22 cellular contexts compared by ENCODE assay signal in the genomic region with DNA sequence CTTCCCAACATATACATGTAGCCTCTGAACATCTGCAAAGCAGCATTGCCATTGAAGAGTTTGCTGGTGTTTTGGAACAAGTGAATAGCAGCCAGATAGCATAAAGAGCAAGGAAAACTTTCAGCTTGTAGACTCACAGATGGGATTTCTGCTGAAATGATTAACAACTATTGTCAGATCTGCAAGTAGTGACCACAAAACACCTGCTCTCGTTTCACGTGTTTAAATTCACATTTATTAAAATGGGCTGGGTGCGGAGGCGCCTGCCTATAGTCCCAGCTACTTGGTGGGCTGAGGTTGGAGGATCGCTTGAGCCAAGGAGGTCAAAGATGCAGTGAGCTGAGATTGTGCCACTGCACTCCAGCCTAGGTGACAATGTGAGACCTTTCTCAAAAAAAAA.
A peak's percentile ranks its signal among the peaks of the same experiment; 100 is the strongest.
DNase-seq lines count a peak whose midpoint lies in the region; ATAC-seq and TF ChIP-seq lines count a peak whose summit lies in the region.
"Had no signal": no experiment of that assay in that cellular context is flagged by ENCODE, and none has a peak within 500 bp of the region (broad histone marks: within the 10 kb centered on the region; RNA-seq: fewer than 3 reads in every experiment).

No MANE protein-coding gene starts in this region.

- H4K20me1 ChIP-seq in GM23338 (replicated peaks; ENCODE audit: insufficient read depth) (no peaks in the 10 kb centered on the region), KMS-11 (ENCODE audit: insufficient read depth) (no peaks in the 10 kb centered on the region; the same call in 1 of the 2 replicates), neural progenitor cell (ENCODE audit: low read depth) (no peaks in the 10 kb centered on the region)
- H4K20me1 ChIP-seq: BLaER1 had no signal

- H3K27ac Mint-ChIP-seq in GM23338, result no peak overlapping the region
- H3K27ac Mint-ChIP-seq in neural progenitor cell, result no peak overlapping the region
- H3K27ac Mint-ChIP-seq: CD4-positive, alpha-beta T cell; IgD-negative memory B cell; T-cell; T-helper 2 cell treated with Interferon-gamma antibody and Interleukin-4, amounts not matched to agents 5 μg/mL and 100 μg/mL, for 36 hours had no signal

- H3K9me2 ChIP-seq in GM23338 (ENCODE audit: insufficient read depth), result no peaks in the 10 kb centered on the region

- TF ChIP-seq CTCF in GM23338 (conservative IDR thresholded peaks at IDR 0.05; ENCODE audit: low read depth in 2 of 2) (no peak), KMS-11 (conservative IDR thresholded peaks at IDR 0.05; ENCODE audit: low read depth, low read length) (no peak), neural progenitor cell (IDR thresholded peaks at IDR 0.05) (no peak), upper lobe of right lung (IDR thresholded peaks at IDR 0.05) (no peak)

- H3F3A ChIP-seq in GM23338 (replicated peaks; ENCODE audit: low read depth), result no peaks in the 10 kb centered on the region
- H3F3A ChIP-seq in neural progenitor cell (ENCODE audit: low read depth), result no peaks in the 10 kb centered on the region

- H3K9ac ChIP-seq in KMS-11, result no peak overlapping the region
- no peak overlapping the region for H3K9ac ChIP-seq in neural progenitor cell
- H3K9ac ChIP-seq: BLaER1 had no signal

- H3K4me1 Mint-ChIP-seq in GM23338 (peaks cover 8% of the 10 kb centered on the region; the same call in 2 of the 3 replicates), neural progenitor cell (peaks cover 24% of the 10 kb centered on the region)
- H3K4me1 Mint-ChIP-seq: IgD-negative memory B cell, T-cell had no signal

- H3K36me3 Mint-ChIP-seq in GM23338 (ENCODE audit: low read depth), result no peaks in the 10 kb centered on the region
- peaks cover 5% of the 10 kb centered on the region for H3K36me3 Mint-ChIP-seq in neural progenitor cell
- H3K36me3 Mint-ChIP-seq: IgD-negative memory B cell, T-cell had no signal

- peak; percentile 74 for ATAC-seq in GM18907 (IDR thresholded peaks at IDR 0.05; ENCODE audit: unreplicated experiment)
- ATAC-seq in GM23338, result no peak
- no peak for ATAC-seq in upper lobe of right lung
- ATAC-seq: T-cell had no signal

- H2AFZ ChIP-seq in GM23338 (peak overlapping the region; percentile 48; the same call in 1 of the 2 replicates), KMS-11 (ENCODE audit: low read depth) (no peak overlapping the region), neural progenitor cell (replicated peaks) (peak overlapping the region; percentile 29)

- H3K27me3 ChIP-seq in GM23338 (ENCODE audit: insufficient read depth) (no peaks in the 10 kb centered on the region), KMS-11 (ENCODE audit: insufficient read depth, low read depth) (no peaks in the 10 kb centered on the region), neural progenitor cell (no peaks in the 10 kb centered on the region), upper lobe of right lung (no peaks in the 10 kb centered on the region)
- H3K27me3 ChIP-seq: BLaER1, SJCRH30 had no signal

- DNase-seq in GM23338 (ENCODE audit: low spot score), result no peak
- DNase-seq in neural progenitor cell (ENCODE audit: low spot score), result no peak
- DNase-seq in upper lobe of right lung, result no peak
- DNase-seq in AML-193 (lab: John Stamatoyannopoulos, UW), result no peak
- no peak for DNase-seq in DMS53 treated with DMSO at 0.1 percent for 48 hours (lab: John Stamatoyannopoulos, UW; ENCODE audit: unreplicated experiment)
- DNase-seq: Caco-2; CD4-positive, alpha-beta T cell; DMS153; GDM1; H7; Karpas-422; MV-4-11; NCI-H1105 treated with DMSO at 0.1 percent for 48 hours; NCI-H2029 treated with DMSO at 0.1 percent for 48 hours; NCI-H774; T-cell had no signal

- H3K27ac ChIP-seq in GM23338 (ENCODE audit: low read depth) (no peak overlapping the region), KMS-11 (no peak overlapping the region), neural progenitor cell (no peak overlapping the region), upper lobe of right lung (no peak overlapping the region)
- H3K27ac ChIP-seq: BLaER1, SJCRH30 had no signal

- no peak overlapping the region for H3K4me3 Mint-ChIP-seq in GM23338
- H3K4me3 Mint-ChIP-seq in neural progenitor cell, result no peak overlapping the region
- H3K4me3 Mint-ChIP-seq: CD4-positive, alpha-beta T cell; IgD-negative memory B cell; T-cell; T-helper 2 cell treated with Interferon-gamma antibody and Interleukin-4, amounts not matched to agents 5 μg/mL and 100 μg/mL, for 36 hours had no signal

- no peaks in the 10 kb centered on the region; the same call in 1 of the 2 replicates for H3K4me1 ChIP-seq in GM23338 (ENCODE audit: insufficient read depth)
- H3K4me1 ChIP-seq in KMS-11 (ENCODE audit: low read depth, poor library complexity, severe bottlenecking), result peaks cover 15% of the 10 kb centered on the region
- H3K4me1 ChIP-seq in neural progenitor cell, result peaks cover 9% of the 10 kb centered on the region
- no peaks in the 10 kb centered on the region for H3K4me1 ChIP-seq in upper lobe of right lung
- H3K4me1 ChIP-seq: BLaER1 had no signal

- H3K36me3 ChIP-seq in GM23338 (ENCODE audit: insufficient read depth) (no peaks in the 10 kb centered on the region), KMS-11 (ENCODE audit: insufficient read depth) (no peaks in the 10 kb centered on the region), neural progenitor cell (no peaks in the 10 kb centered on the region), upper lobe of right lung (no peaks in the 10 kb centered on the region)
- H3K36me3 ChIP-seq: BLaER1, SJCRH30 had no signal

- no peaks in the 10 kb centered on the region for H3K9me3 Mint-ChIP-seq in GM23338
- peaks cover 3% of the 10 kb centered on the region for H3K9me3 Mint-ChIP-seq in neural progenitor cell
- H3K9me3 Mint-ChIP-seq: CD4-positive, alpha-beta T cell; IgD-negative memory B cell; T-cell; T-helper 2 cell treated with Interferon-gamma antibody and Interleukin-4, amounts not matched to agents 5 μg/mL and 100 μg/mL, for 36 hours had no signal

- no peak overlapping the region for H3K4me3 ChIP-seq in GM23338
- H3K4me3 ChIP-seq in KMS-11 (IDR thresholded peaks at IDR 0.05; ENCODE audit: insufficient read depth, low read depth, low read length), result no peak overlapping the region
- no peak overlapping the region for H3K4me3 ChIP-seq in neural progenitor cell
- H3K4me3 ChIP-seq in upper lobe of right lung, result no peak overlapping the region
- H3K4me3 ChIP-seq: BLaER1, SJCRH30 had no signal

- intact Hi-C loops in upper lobe of right lung (cut with DNase I), result no loop called here

- H3K9me3 ChIP-seq in neural progenitor cell (ENCODE audit: low read depth), result no peaks in the 10 kb centered on the region
- no peaks in the 10 kb centered on the region for H3K9me3 ChIP-seq in upper lobe of right lung
- H3K9me3 ChIP-seq: BLaER1, Caco-2, SJCRH30 had no signal

- H3K4me2 ChIP-seq in GM23338, result no peak overlapping the region
- H3K4me2 ChIP-seq in KMS-11, result 0 out of 2 replicates have a peak overlapping the region, but pooled peaks have one; percentile 28
- H3K4me2 ChIP-seq in neural progenitor cell, result no peak overlapping the region
- H3K4me2 ChIP-seq: BLaER1 had no signal

- no peaks in the 10 kb centered on the region for H3K79me2 ChIP-seq in GM23338 (replicated peaks; ENCODE audit: insufficient read depth)
- H3K79me2 ChIP-seq in KMS-11 (ENCODE audit: insufficient read depth, low read depth), result no peaks in the 10 kb centered on the region
- H3K79me2 ChIP-seq in neural progenitor cell (ENCODE audit: low read depth), result no peaks in the 10 kb centered on the region

- no peaks in the 10 kb centered on the region for H3K27me3 Mint-ChIP-seq in GM23338 (ENCODE audit: insufficient read depth, low read depth, poor library complexity)
- H3K27me3 Mint-ChIP-seq in neural progenitor cell (ENCODE audit: insufficient read depth, low read depth), result peaks cover 4% of the 10 kb centered on the region
- H3K27me3 Mint-ChIP-seq: CD4-positive, alpha-beta T cell; T-cell had no signal

TF ChIP-seq in GM23338, 12 proteins besides CTCF, POLR2A, EP300 and RAD21:
- TF ChIP-seq ZNF114 (CRISPR knock-in tag; IDR thresholded peaks at IDR 0.05), result no peak
- no peak for TF ChIP-seq JUNB (IDR thresholded peaks at IDR 0.05; ENCODE audit: unreplicated experiment)
- TF ChIP-seq CREB1 (CRISPR knock-in tag; IDR thresholded peaks at IDR 0.05; ENCODE audit: low read depth), result no peak
- no peak for TF ChIP-seq NANOG (IDR thresholded peaks at IDR 0.05; ENCODE audit: borderline replicate concordance)
- no peak for TF ChIP-seq ZNF331 (CRISPR knock-in tag; IDR thresholded peaks at IDR 0.05; ENCODE audit: low read depth)
